Comparison of ENCODE assay signal across 1 cellular context in the genomic region with DNA sequence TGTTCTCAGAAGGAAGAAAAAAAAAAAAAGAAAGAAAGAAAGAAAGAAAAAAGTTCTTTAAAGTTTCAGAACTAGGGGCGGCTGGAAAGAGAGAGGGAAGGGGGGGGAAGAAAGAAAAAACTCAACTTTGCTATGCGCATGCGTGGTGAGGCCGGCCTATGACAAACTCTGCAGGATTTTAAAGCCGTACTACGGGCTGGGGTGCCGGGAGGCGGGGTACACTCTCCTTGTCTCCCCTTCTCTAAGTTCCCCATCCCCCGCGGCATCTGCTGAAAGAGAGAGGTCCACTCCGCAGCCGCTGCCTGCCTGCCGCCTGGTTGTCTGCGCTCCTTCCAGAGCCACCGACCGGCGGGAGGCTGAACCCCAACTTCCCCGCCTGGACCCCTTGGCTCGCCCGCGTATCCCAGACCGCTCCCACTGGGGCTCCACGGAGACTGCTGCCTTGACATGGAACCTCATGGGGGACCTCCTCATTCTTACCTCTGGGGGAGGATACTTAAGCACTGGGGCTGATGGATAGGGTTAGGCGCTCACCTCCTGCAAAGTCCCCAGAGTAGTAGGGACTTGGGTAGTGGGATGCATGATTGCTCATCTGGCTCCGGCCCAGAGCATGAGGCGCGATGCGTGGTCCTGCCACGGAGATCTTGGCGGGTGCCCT.
A peak's percentile ranks its signal among the peaks of the same experiment; 100 is the strongest.
TF ChIP-seq lines count a peak whose summit lies in the region.

No MANE protein-coding gene starts in this region.

TF ChIP-seq in H1, 55 proteins besides CTCF, POLR2A, EP300 and RAD21 (continued from another document):
- TF ChIP-seq E2F6 (IDR thresholded peaks at IDR 0.05) = no peak
- no peak for TF ChIP-seq POLR2AphosphoS5 (IDR thresholded peaks at IDR 0.05; ENCODE audit: low read depth, low read length)
- TF ChIP-seq POU5F1 (IDR thresholded peaks at IDR 0.05; ENCODE audit: low read depth, low read length) = no peak
- peak; percentile 15; the same call in 1 of the 2 replicates for TF ChIP-seq SUZ12 (IDR thresholded peaks at IDR 0.05; ENCODE audit: low read length)
- TF ChIP-seq CHD2 (IDR thresholded peaks at IDR 0.05; ENCODE audit: low read length) = no peak
- TF ChIP-seq KDM4A (IDR thresholded peaks at IDR 0.05; ENCODE audit: low read depth, low read length, severe bottlenecking) = peak; percentile 46
- TF ChIP-seq NRF1 (IDR thresholded peaks at IDR 0.05; ENCODE audit: low read depth, low read length) = peak; percentile 69
- no peak for TF ChIP-seq EGR1 (IDR thresholded peaks at IDR 0.05; ENCODE audit: borderline replicate concordance, low read depth, low read length)
- TF ChIP-seq ASH2L (IDR thresholded peaks at IDR 0.05; ENCODE audit: low read length) = peak; percentile 61
- TF ChIP-seq KDM5A (IDR thresholded peaks at IDR 0.05; ENCODE audit: low read length) = no peak
- no peak for TF ChIP-seq SP1 (IDR thresholded peaks at IDR 0.05; ENCODE audit: low read depth, low read length)
